Comparison of ENCODE assay signal across 8 cellular contexts in genomic region chr12:113221181-113221996, GRCh38. TPM values are rescaled to one million over a fixed set of nuclear protein-coding genes. Genes with fewer than 3 reads are reported as not detected.
DNase-seq lines count a peak whose midpoint lies in the region; ATAC-seq and TF ChIP-seq lines count a peak whose summit lies in the region.

Gene TPCN1, plus strand, starts transcription at chr12:113221464. Its CDS starts 5,389 bp downstream, at chr12:113226853.

- H3K36me3 ChIP-seq in left ventricle myocardium inferior = peaks cover 3% of the 10 kb centered on the region
- no peaks in the 10 kb centered on the region for H3K36me3 ChIP-seq in prostate gland
- no peaks in the 10 kb centered on the region for H3K36me3 ChIP-seq in urinary bladder (ENCODE audit: insufficient read depth)

- H3K4me1 Mint-ChIP-seq in T-helper 1 cell treated with Interleukin-12 subunit alpha and Interleukin-12 subunit beta and Interleukin-4 antibody, amounts not matched to agents 30 μg/mL and 1 μg/mL, for 36 hours (ENCODE audit: low read depth) = peaks cover 35% of the 10 kb centered on the region

- H3K36me3 Mint-ChIP-seq in T-helper 1 cell treated with Interleukin-12 subunit alpha and Interleukin-12 subunit beta and Interleukin-4 antibody, amounts not matched to agents 30 μg/mL and 1 μg/mL, for 36 hours (ENCODE audit: low read depth) = no peaks in the 10 kb centered on the region

- DNase-seq in GM13976 (ENCODE audit: low spot score) = peak; percentile 96
- DNase-seq in NCI-H1694 (lab: John Stamatoyannopoulos, UW) = peak; percentile 99
- DNase-seq in amniotic stem cell (lab: John Stamatoyannopoulos, UW) = peak; percentile 99
- peak; percentile 100 for DNase-seq in left ventricle myocardium inferior
- DNase-seq in prostate gland (ENCODE audit: low spot score) = peak; percentile 100

- no peaks in the 10 kb centered on the region for H3K27me3 ChIP-seq in left ventricle myocardium inferior (ENCODE audit: low read depth)
- H3K27me3 ChIP-seq in prostate gland (replicated peaks; ENCODE audit: insufficient read depth) = no peaks in the 10 kb centered on the region

- WGBS in prostate gland = under 1% methylated on average over 64 of the region's 68 CpGs
- WGBS in urinary bladder = under 1% methylated on average over 68 of the region's 68 CpGs

- in situ Hi-C loops in GM13976 (cut with MboI; ENCODE audit: low sequenced_read_pairs, unreplicated experiment) = no loop called here

- intact Hi-C loops in left ventricle myocardium inferior (cut with micrococcal nuclease) (no loop called here), prostate gland (cut with DNase I) (loop anchor here (10.0 kb wide), 1 partner anchor 113 kb away; the partner anchor contains the start of gene SLC8B1)

- peak within 1 kb of the TSS; percentile 96 for H3K4me3 Mint-ChIP-seq in T-helper 1 cell treated with Interleukin-12 subunit alpha and Interleukin-12 subunit beta and Interleukin-4 antibody, amounts not matched to agents 30 μg/mL and 1 μg/mL, for 36 hours

- peaks cover 60% of the 10 kb centered on the region for H3K4me1 ChIP-seq in left ventricle myocardium inferior
- no peaks in the 10 kb centered on the region for H3K4me1 ChIP-seq in prostate gland (replicated peaks)
- H3K4me1 ChIP-seq in urinary bladder (ENCODE audit: insufficient read depth) = no peaks in the 10 kb centered on the region

- peak; percentile 100 for TF ChIP-seq POLR2A in prostate gland (IDR thresholded peaks at IDR 0.05)

- TF ChIP-seq CTCF in GM13976 (IDR thresholded peaks at IDR 0.05; ENCODE audit: borderline replicate concordance, control extremely low read depth, extremely low read depth, insufficient read depth, missing control alignments) = no peak
- peak; percentile 32 for TF ChIP-seq CTCF in left ventricle myocardium inferior (IDR thresholded peaks at IDR 0.05; ENCODE audit: borderline replicate concordance)
- peak in 2 of 4 experiments; percentile 43 to 47 for TF ChIP-seq CTCF in prostate gland (IDR thresholded peaks at IDR 0.05)

- no peaks in the 10 kb centered on the region for H3K9me3 Mint-ChIP-seq in T-helper 1 cell treated with Interleukin-12 subunit alpha and Interleukin-12 subunit beta and Interleukin-4 antibody, amounts not matched to agents 30 μg/mL and 1 μg/mL, for 36 hours

- no peaks in the 10 kb centered on the region for H3K27me3 Mint-ChIP-seq in T-helper 1 cell treated with Interleukin-12 subunit alpha and Interleukin-12 subunit beta and Interleukin-4 antibody, amounts not matched to agents 30 μg/mL and 1 μg/mL, for 36 hours (ENCODE audit: low read depth)

- H3K27ac Mint-ChIP-seq in T-helper 1 cell treated with Interleukin-12 subunit alpha and Interleukin-12 subunit beta and Interleukin-4 antibody, amounts not matched to agents 30 μg/mL and 1 μg/mL, for 36 hours = peak within 1 kb of the TSS; percentile 96

- no peaks in the 10 kb centered on the region for H3K9me3 ChIP-seq in left ventricle myocardium inferior (replicated peaks)
- no peaks in the 10 kb centered on the region for H3K9me3 ChIP-seq in prostate gland

- peak within 1 kb of the TSS; percentile 99 for H3K27ac ChIP-seq in left ventricle myocardium inferior (replicated peaks)
- H3K27ac ChIP-seq in prostate gland = peak within 1 kb of the TSS; percentile 91 to 92
- H3K27ac ChIP-seq in urinary bladder (ENCODE audit: low read depth) = peak within 1 kb of the TSS; percentile 97

- ATAC-seq in HG02884 (IDR thresholded peaks at IDR 0.05; ENCODE audit: unreplicated experiment) = peak; percentile 83

- H3K4me3 ChIP-seq in left ventricle myocardium inferior (peak within 1 kb of the TSS; percentile 97), prostate gland (peak within 1 kb of the TSS; percentile 97 to 98), urinary bladder (ENCODE audit: low read depth, low read length) (peak within 1 kb of the TSS; percentile 89)

RNA-seq across cellular contexts. Expression of gene TPCN1, which starts in this region (rescaled TPM):
- 153 TPM for total RNA-seq in left ventricle myocardium inferior
- total RNA-seq in prostate gland = 10 to 100 TPM; 52.6 to 65.3 TPM
- total RNA-seq in urinary bladder = 19.3 TPM
- 39.3 TPM for polyA plus RNA-seq in urinary bladder

Comparison
In these comparisons a context has a peak if more than half of its experiments do, and no peak if none do; other contexts are left out.
1. Peak in every context shown above with its lines: DNase-seq, ATAC-seq, H3K4me3 ChIP-seq and H3K27ac ChIP-seq.